ENCODE assay signal across 19 cellular contexts in genomic region chr11:68872216-68873003, GRCh38. TPM values are rescaled to one million over a fixed set of nuclear protein-coding genes. Genes with fewer than 3 reads are reported as not detected.
DNase-seq lines count a peak whose midpoint lies in the region; ATAC-seq and TF ChIP-seq lines count a peak whose summit lies in the region.
"Had no signal": no experiment of that assay in that cellular context is flagged by ENCODE, and none has a peak within 500 bp of the region (broad histone marks: within the 10 kb centered on the region; RNA-seq: fewer than 3 reads in every experiment).

No MANE protein-coding gene starts in this region.

- H3K4me3 Mint-ChIP-seq in HFFc6 = no peak overlapping the region
- H3K4me3 Mint-ChIP-seq in chondrocyte (ENCODE audit: unreplicated experiment) = no peak overlapping the region
- H3K4me3 Mint-ChIP-seq: activated CD4-positive, alpha-beta memory T cell treated with anti-CD3 and anti-CD28 coated beads, Interleukin-2, amount 10 ng/mL, durations not matched to agents 7 days and 5 days; activated naive CD4-positive, alpha-beta T cell treated with anti-CD3 and anti-CD28 coated beads, Interleukin-2, amount 10 ng/mL, durations not matched to agents 7 days and 5 days; activated T-cell treated with anti-CD3 and anti-CD28 coated beads, Interleukin-2, amount 50 U/mL, for 24 hours; stimulated activated effector memory CD8-positive, alpha-beta T cell treated with anti-CD3 and anti-CD28 coated beads, Interleukin-12 subunit alpha, Interleukin-12 subunit beta, amount 100 ng/mL, for 72 hours; WTC11 had no signal

- TF ChIP-seq CTCF in AG04449 (IDR thresholded peaks at IDR 0.05; ENCODE audit: insufficient read depth, low read length, missing control alignments) (no peak), HFFc6 (IDR thresholded peaks at IDR 0.05) (no peak), chondrocyte (IDR thresholded peaks at IDR 0.05) (no peak)

- CTCF ChIA-PET in AG04449 (lab: Yijun Ruan, JAX) = interaction anchor here (1.1 to 5.4 kb wide), 2 partner anchors 13 to 17 kb away, joined by 3 to 29 read pairs; no protein-coding TSS in a partner anchor

- peak; percentile 93 for DNase-seq in AG04449 (ENCODE audit: low read depth, low spot score)
- peak; percentile 26 for DNase-seq in HFFc6
- DNase-seq in chondrocyte (ENCODE audit: low spot score) = no peak
- peak; percentile 32 for DNase-seq in myocyte (ENCODE audit: low read depth)
- DNase-seq in GF-D8 (lab: John Stamatoyannopoulos, UW) = no peak
- DNase-seq in stimulated activated CD4-positive, alpha-beta T cell treated with anti-CD3 and anti-CD28 coated beads, Interleukin-15, amount 100 ng/mL, for 24 hours = no peak
- DNase-seq in HT-29 (ENCODE audit: low spot score) = no peak
- DNase-seq: activated CD4-positive, alpha-beta memory T cell treated with anti-CD3 and anti-CD28 coated beads, Interleukin-2, amount 10 ng/mL, durations not matched to agents 7 days and 5 days; activated naive CD4-positive, alpha-beta T cell treated with anti-CD3 and anti-CD28 coated beads, Interleukin-2, amount 10 ng/mL, durations not matched to agents 7 days and 5 days; activated T-cell treated with anti-CD3 and anti-CD28 coated beads, Interleukin-2, amount 50 U/mL, for 24 hours; erythroblast; left lung; NCI-H1417; NCI-H82; retina; T-helper 2 cell had no signal

- POLR2A ChIA-PET in AG04449 (lab: Yijun Ruan, JAX) = interaction anchor here (0.7 to 1.4 kb wide), 2 partner anchors 14 to 18 kb away, joined by 3 to 4 read pairs; no protein-coding TSS in a partner anchor

- H3K4me3 ChIP-seq in AG04449 (ENCODE audit: low read depth, low read length) = no peak overlapping the region; the same call in 1 of the 2 replicates
- H3K4me3 ChIP-seq: left lung had no signal

- ATAC-seq in HG03196 (IDR thresholded peaks at IDR 0.05; ENCODE audit: unreplicated experiment) = no peak
- ATAC-seq: left lung; stimulated activated effector memory CD8-positive, alpha-beta T cell treated with anti-CD3 and anti-CD28 coated beads, Interleukin-12 subunit alpha, Interleukin-12 subunit beta, amount 100 ng/mL, for 72 hours; WTC11 had no signal

- peaks cover 7% of the 10 kb centered on the region for H3K27me3 Mint-ChIP-seq in HFFc6 (ENCODE audit: insufficient read depth)
- peaks cover 2% of the 10 kb centered on the region for H3K27me3 Mint-ChIP-seq in chondrocyte (ENCODE audit: low read depth)

- H3K9me3 Mint-ChIP-seq in HFFc6 = no peaks in the 10 kb centered on the region
- no peaks in the 10 kb centered on the region for H3K9me3 Mint-ChIP-seq in chondrocyte (ENCODE audit: low read depth)
- H3K9me3 Mint-ChIP-seq: activated CD4-positive, alpha-beta memory T cell treated with anti-CD3 and anti-CD28 coated beads, Interleukin-2, amount 10 ng/mL, durations not matched to agents 7 days and 5 days; activated naive CD4-positive, alpha-beta T cell treated with anti-CD3 and anti-CD28 coated beads, Interleukin-2, amount 10 ng/mL, durations not matched to agents 7 days and 5 days; activated T-cell treated with anti-CD3 and anti-CD28 coated beads, Interleukin-2, amount 50 U/mL, for 24 hours; stimulated activated effector memory CD8-positive, alpha-beta T cell treated with anti-CD3 and anti-CD28 coated beads, Interleukin-12 subunit alpha, Interleukin-12 subunit beta, amount 100 ng/mL, for 72 hours; WTC11 had no signal

- H3K4me1 Mint-ChIP-seq in HFFc6 (ENCODE audit: low read depth) (peaks cover 33% of the 10 kb centered on the region), chondrocyte (ENCODE audit: low read depth) (peaks cover 56% of the 10 kb centered on the region)

- H3K27ac Mint-ChIP-seq in HFFc6 (no peak overlapping the region), chondrocyte (ENCODE audit: unreplicated experiment) (peak overlapping the region; percentile 69)
- H3K27ac Mint-ChIP-seq: activated CD4-positive, alpha-beta memory T cell treated with anti-CD3 and anti-CD28 coated beads, Interleukin-2, amount 10 ng/mL, durations not matched to agents 7 days and 5 days; activated naive CD4-positive, alpha-beta T cell treated with anti-CD3 and anti-CD28 coated beads, Interleukin-2, amount 10 ng/mL, durations not matched to agents 7 days and 5 days; activated T-cell treated with anti-CD3 and anti-CD28 coated beads, Interleukin-2, amount 50 U/mL, for 24 hours; stimulated activated effector memory CD8-positive, alpha-beta T cell treated with anti-CD3 and anti-CD28 coated beads, Interleukin-12 subunit alpha, Interleukin-12 subunit beta, amount 100 ng/mL, for 72 hours; WTC11 had no signal

- H3K36me3 Mint-ChIP-seq in HFFc6 (ENCODE audit: low read depth) = no peaks in the 10 kb centered on the region
- no peaks in the 10 kb centered on the region for H3K36me3 Mint-ChIP-seq in chondrocyte (ENCODE audit: low read depth)
- H3K36me3 Mint-ChIP-seq: activated naive CD4-positive, alpha-beta T cell treated with anti-CD3 and anti-CD28 coated beads, Interleukin-2, amount 10 ng/mL, durations not matched to agents 7 days and 5 days; stimulated activated effector memory CD8-positive, alpha-beta T cell treated with anti-CD3 and anti-CD28 coated beads, Interleukin-12 subunit alpha, Interleukin-12 subunit beta, amount 100 ng/mL, for 72 hours; WTC11 had no signal

RNA-seq across cellular contexts. Expression of gene CPT1A, which starts 30.7 kb away (rescaled TPM):
- total RNA-seq in HFFc6 (2021; fragmentation: NEBNext Ultra II Directional; extraction: Animal tissue kit (Norgen Biotek cat#: 25700)) = 10 to 100 TPM; 35.5 to 63.7 (median 55.8) TPM
- total RNA-seq in chondrocyte (58.0 to 83.0 TPM (median 58.8 TPM) in 3 replicates), myocyte (1.9 and 2.8 TPM in 2 replicates)
- polyA plus RNA-seq in myocyte (2012) = 7.5 TPM
- total RNA-seq in HT-29 (2014; rRNA removed; shearing (Covaris generic)) = 25.3 and 25.4 TPM in 2 replicates

RNA-seq across cellular contexts. Expression of gene MRPL21, which starts 31.2 kb away (rescaled TPM):
- total RNA-seq in HFFc6 (2021; fragmentation: NEBNext Ultra II Directional; extraction: Animal tissue kit (Norgen Biotek cat#: 25700)) = 10 to 100 TPM; 60.8 to 69.9 (median 63.9) TPM
- total RNA-seq in chondrocyte = 31.5 to 41.4 TPM (median 36.9 TPM) in 3 replicates
- total RNA-seq in myocyte = 39.9 and 50.4 TPM in 2 replicates
- polyA plus RNA-seq in myocyte (2012) = 59.6 TPM
- total RNA-seq in HT-29 (2014; rRNA removed; shearing (Covaris generic)) = 128 and 129 TPM in 2 replicates

RNA-seq across cellular contexts. Expression of gene IGHMBP2, which starts 31.3 kb away (rescaled TPM):
- total RNA-seq in HFFc6 (2021; fragmentation: NEBNext Ultra II Directional; extraction: Animal tissue kit (Norgen Biotek cat#: 25700)) = 10 to 100 TPM; 11.9 to 15.4 (median 14.1) TPM
- total RNA-seq in chondrocyte = 17.4 to 21.4 TPM (median 18.1 TPM) in 3 replicates
- total RNA-seq in myocyte = 9.7 and 10.0 TPM in 2 replicates
- polyA plus RNA-seq in myocyte (2012) = 10.4 TPM
- total RNA-seq in HT-29 (2014; rRNA removed; shearing (Covaris generic)) = 20.4 and 22.0 TPM in 2 replicates

Comparison
In these comparisons a context has a peak if more than half of its experiments do, and no peak if none do; other contexts are left out.
1. DNase-seq: peak in AG04449 (single experiment), HFFc6 (single experiment) and myocyte (single experiment); none in chondrocyte (single experiment), GF-D8 (single experiment), stimulated activated CD4-positive, alpha-beta T cell treated with anti-CD3 and anti-CD28 coated beads, Interleukin-15, amount 100 ng/mL, for 24 hours (single experiment) and HT-29 (single experiment).